ENCODE assay signal across 1 cellular context in genomic region chr15:34179257-34179656, GRCh38.
TF ChIP-seq lines count a peak whose summit lies in the region.

No MANE protein-coding gene starts in this region.

TF ChIP-seq in K562, 482 proteins besides CTCF, POLR2A, EP300 and RAD21 (continued from another document):
- TF ChIP-seq ZBTB33 (CRISPR knock-in tag; IDR thresholded peaks at IDR 0.05) (no peak), ZFX (CRISPR knock-in tag; IDR thresholded peaks at IDR 0.05) (0 out of 2 replicates have a peak, but pooled peaks have one; percentile 24), COPS2 (conservative IDR thresholded peaks at IDR 0.05) (no peak), HNRNPLL (IDR thresholded peaks at IDR 0.05; ENCODE audit: low read depth, low read length, poor library complexity, severe bottlenecking) (no peak), ZNF347 (CRISPR knock-in tag; IDR thresholded peaks at IDR 0.05; ENCODE audit: low read depth) (no peak), NR1H2 (CRISPR knock-in tag; IDR thresholded peaks at IDR 0.05) (no peak), FOXJ2 (tag; IDR thresholded peaks at IDR 0.05) (peak; percentile 86), ELF2 (CRISPR knock-in tag; IDR thresholded peaks at IDR 0.05) (no peak), RFX1 (IDR thresholded peaks at IDR 0.05) (peak; percentile 54), MNT (conservative IDR thresholded peaks at IDR 0.05) (0 out of 4 replicates have a peak, but pooled peaks of 1 of the 2 experiments have one; percentile 41), CBFA2T2 (conservative IDR thresholded peaks at IDR 0.05) (peak; percentile 35; the same call in 1 of the 2 replicates), BHLHE40 (IDR thresholded peaks at IDR 0.05; ENCODE audit: low read length) (peak; percentile 68), TAL1 (IDR thresholded peaks at IDR 0.05) (peak; percentile 38), YBX1 (IDR thresholded peaks at IDR 0.05) (no peak), DACH1 (IDR thresholded peaks at IDR 0.05; ENCODE audit: partially characterized antibody) (no peak), ZNF263 (CRISPR knock-in tag; IDR thresholded peaks at IDR 0.05; ENCODE audit: borderline replicate concordance) (no peak), ZNF23 (CRISPR knock-in tag; IDR thresholded peaks at IDR 0.05) (no peak), MEIS2 (IDR thresholded peaks at IDR 0.05; ENCODE audit: partially characterized antibody) (no peak), FOXK1 (CRISPR knock-in tag; IDR thresholded peaks at IDR 0.05; ENCODE audit: borderline replicate concordance) (no peak), DPF2 (IDR thresholded peaks at IDR 0.05) (no peak), TCF3 (CRISPR knock-in tag; IDR thresholded peaks at IDR 0.05) (0 out of 2 replicates have a peak, but pooled peaks have one; percentile 17), MEF2A (IDR thresholded peaks at IDR 0.05; ENCODE audit: control insufficient read depth, low read depth, low read length) (no peak), POLR2B (IDR thresholded peaks at IDR 0.05; ENCODE audit: low read depth, partially characterized antibody) (no peak), ZFP1 (CRISPR knock-in tag; IDR thresholded peaks at IDR 0.05) (no peak), CGGBP1 (CRISPR knock-in tag; IDR thresholded peaks at IDR 0.05) (no peak), HMG20A (CRISPR knock-in tag; conservative IDR thresholded peaks at IDR 0.05) (no peak), ZBTB1 (CRISPR knock-in tag; IDR thresholded peaks at IDR 0.05; ENCODE audit: borderline replicate concordance, low read depth) (no peak), BCLAF1 (IDR thresholded peaks at IDR 0.05; ENCODE audit: borderline replicate concordance in 1 of 2, control insufficient read depth in 1 of 2, low read depth in 2 of 2, low read length in 1 of 2) (no peak), ZNF224 (CRISPR knock-in tag; IDR thresholded peaks at IDR 0.05) (no peak), SMARCE1 (IDR thresholded peaks at IDR 0.05) (no peak), ZNF77 (CRISPR knock-in tag; IDR thresholded peaks at IDR 0.05) (no peak), TEAD4 (IDR thresholded peaks at IDR 0.05; ENCODE audit: low read length) (0 out of 2 replicates have a peak, but pooled peaks have one; percentile 20), TEAD4 (CRISPR knock-in tag; IDR thresholded peaks at IDR 0.05; ENCODE audit: borderline replicate concordance) (no peak), PRMT5 (CRISPR knock-in tag; IDR thresholded peaks at IDR 0.05) (no peak)
